Comparison of ENCODE assay signal across 25 cellular contexts in the genomic region with DNA sequence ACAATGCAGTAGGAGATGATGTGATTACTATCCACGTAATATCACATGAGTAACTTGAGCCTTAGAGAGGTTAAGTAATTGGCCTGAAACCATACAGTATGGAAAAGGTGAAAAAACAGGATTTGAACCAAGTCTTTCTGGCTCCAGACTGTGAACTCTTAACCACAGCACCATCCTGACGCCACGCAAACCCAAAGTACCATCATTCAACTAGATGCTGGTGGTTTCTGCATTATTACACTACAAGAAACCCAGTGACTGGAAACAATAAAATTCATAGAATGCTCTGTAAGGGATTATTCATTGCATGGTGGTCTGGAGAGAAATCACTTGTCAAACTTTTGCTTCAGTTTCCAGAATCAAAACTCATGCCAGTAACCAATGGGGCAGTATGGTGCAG.
"Had no signal": no experiment of that assay in that cellular context is flagged by ENCODE, and none has a peak within 500 bp of the region (broad histone marks: within the 10 kb centered on the region; RNA-seq: fewer than 3 reads in every experiment).

No MANE protein-coding gene starts in this region.

- H3K27ac ChIP-seq: HL-60, SJSA1 had no signal

- H3K4me3 ChIP-seq: SJSA1 had no signal

- H3K4me1 ChIP-seq: SJSA1 had no signal

- H3K36me3 ChIP-seq: SJSA1 had no signal

- FAIRE-seq: RCC 7860 had no signal

- DNase-seq: IMR-90, Karpas-422, KG1, MV-4-11, NCI-H1048, NCI-H1105, NCI-H1417, NCI-H1436 treated with DMSO at 0.1 percent for 48 hours, NCI-H1694, NCI-H187 treated with DMSO at 0.1 percent for 48 hours, NCI-H2029 treated with DMSO at 0.1 percent for 48 hours, NCI-H2171 treated with DMSO at 0.1 percent for 48 hours, NCI-H345, NCI-H446 treated with DMSO at 0.1 percent for 48 hours, NCI-H510A treated with DMSO at 0.1 percent for 48 hours, NCI-H526, NCI-H82, Right ventricle myocardium superior, RPMI8226, SIG-M5, SK-N-SH, SW 1271 had no signal

- H3K9ac ChIP-seq: SK-N-SH had no signal

- H3K9me3 ChIP-seq: SJSA1, SK-N-SH had no signal

- H3K4me2 ChIP-seq: SK-N-SH had no signal
